ENCODE assay signal across 27 cellular contexts in genomic region chr12:33226671-33227070, GRCh38.
"Had no signal": no experiment of that assay in that cellular context is flagged by ENCODE, and none has a peak within 500 bp of the region (broad histone marks: within the 10 kb centered on the region; RNA-seq: fewer than 3 reads in every experiment).

No MANE protein-coding gene starts in this region.

- FAIRE-seq: colon, endometrium, endothelial cell of umbilical vein, frontal cortex had no signal

- DNase-seq: colonic mucosa; cortex of kidney; dermis blood vessel endothelial cell; dorsolateral prefrontal cortex; effector CD4-positive, alpha-beta T cell; effector CD8-positive, alpha-beta T cell; effector memory CD4-positive, alpha-beta T cell; effector memory CD8-positive, alpha-beta T cell; endodermal cell; erythroblast; esophagus squamous epithelium; foreskin fibroblast; foreskin keratinocyte; foreskin melanocyte; gastrocnemius medialis; glutamatergic neuron; heart right ventricle had no signal

- H3K79me2 ChIP-seq: hepatocyte had no signal

- H3K9me3 ChIP-seq: colonic mucosa, esophagus squamous epithelium, gastrocnemius medialis, gastroesophageal sphincter had no signal

- H3K4me2 ChIP-seq: hepatocyte had no signal

- H3K36me3 ChIP-seq: colonic mucosa, esophagus muscularis mucosa, esophagus squamous epithelium, gastrocnemius medialis, gastroesophageal sphincter, heart right ventricle had no signal

- H3K27ac ChIP-seq: colonic mucosa, coronary artery, dorsolateral prefrontal cortex, epithelial cell of prostate, esophagus muscularis mucosa, esophagus squamous epithelium, foreskin keratinocyte, gastrocnemius medialis, gastroesophageal sphincter, heart right ventricle, hepatocyte had no signal

- H2AFZ ChIP-seq: hepatocyte had no signal

- H3K27me3 ChIP-seq: colonic mucosa, esophagus muscularis mucosa, esophagus squamous epithelium, foreskin keratinocyte, gastrocnemius medialis, gastroesophageal sphincter, heart right ventricle, hepatocyte had no signal

- ATAC-seq: effector memory CD8-positive, alpha-beta T cell; esophagus mucosa; foreskin keratinocyte; gastrocnemius medialis; gastroesophageal sphincter; heart right ventricle had no signal

- H3K4me1 ChIP-seq: colonic mucosa, esophagus muscularis mucosa, foreskin keratinocyte, gastrocnemius medialis, gastroesophageal sphincter, heart right ventricle had no signal

- H3K4me3 ChIP-seq: colonic mucosa, coronary artery, dorsolateral prefrontal cortex, esophagus muscularis mucosa, esophagus squamous epithelium, gastrocnemius medialis, gastroesophageal sphincter, heart right ventricle, hepatocyte had no signal
